Comparison of ENCODE assay signal across 7 cellular contexts in genomic region chr6:15246217-15247211, GRCh38. TPM values are rescaled to one million over a fixed set of nuclear protein-coding genes. Genes with fewer than 3 reads are reported as not detected.
DNase-seq lines count a peak whose midpoint lies in the region; ATAC-seq and TF ChIP-seq lines count a peak whose summit lies in the region.

No MANE protein-coding gene starts in this region.

- H3K4me3 ChIP-seq in GM23248 (peak overlapping the region; percentile 99), OCI-LY7 (ENCODE audit: low read depth, low read length, poor library complexity, severe bottlenecking) (peak overlapping the region; percentile 80), mononuclear cell (ENCODE audit: low read length) (peak overlapping the region; percentile 97), aorta (ENCODE audit: low read length in 2 of 2) (peak overlapping the region; percentile 59 to 100)

- TF ChIP-seq CTCF in OCI-LY7 (conservative IDR thresholded peaks at IDR 0.05; ENCODE audit: low read length) (no peak), GM13976 (IDR thresholded peaks at IDR 0.05; ENCODE audit: borderline replicate concordance, control extremely low read depth, extremely low read depth, insufficient read depth, missing control alignments) (no peak)

- CTCF ChIA-PET in OCI-LY7 (lab: Charles Lee; ENCODE audit: unreplicated experiment), result no interaction called here

- H3K27ac ChIP-seq in GM23248, result peak overlapping the region; percentile 91
- H3K27ac ChIP-seq in OCI-LY7 (ENCODE audit: low read depth, low read length, poor library complexity, severe bottlenecking), result peak overlapping the region; percentile 5
- H3K27ac ChIP-seq in caudate nucleus (ENCODE audit: low read depth, low read length), result peak overlapping the region; percentile 96
- no peak overlapping the region for H3K27ac ChIP-seq in aorta (ENCODE audit: low read depth in 1 of 2, low read length in 2 of 2)

- H2AFZ ChIP-seq in GM23248, result peak overlapping the region; percentile 36
- peak overlapping the region; percentile 64; the same call in 1 of the 2 replicates for H2AFZ ChIP-seq in OCI-LY7 (ENCODE audit: low read length)

- DNase-seq in GM23248, result peak; percentile 53
- DNase-seq in OCI-LY7 (ENCODE audit: low spot score), result no peak
- peak in 2 of 61 donors; percentile 5 to 10 for DNase-seq in caudate nucleus (lab: John Stamatoyannopoulos, UW)
- no peak for DNase-seq in aorta
- no peak for DNase-seq in GM13976 (ENCODE audit: low spot score)
- DNase-seq in amniotic stem cell (lab: John Stamatoyannopoulos, UW), result no peak

- H3K9me3 ChIP-seq in GM23248 (ENCODE audit: low read depth), result no peaks in the 10 kb centered on the region
- H3K9me3 ChIP-seq in OCI-LY7 (ENCODE audit: low read length), result no peaks in the 10 kb centered on the region
- H3K9me3 ChIP-seq in mononuclear cell (ENCODE audit: low read depth, low read length), result no peaks in the 10 kb centered on the region
- no peaks in the 10 kb centered on the region for H3K9me3 ChIP-seq in aorta (ENCODE audit: control insufficient read depth, low read length)

- peaks cover 48% of the 10 kb centered on the region for H3K79me2 ChIP-seq in GM23248 (ENCODE audit: insufficient read depth)
- peaks cover 43% of the 10 kb centered on the region; the same call in 1 of the 2 replicates for H3K79me2 ChIP-seq in OCI-LY7 (ENCODE audit: insufficient read depth, low read depth, low read length)

- peaks cover 42% of the 10 kb centered on the region for H3F3A ChIP-seq in GM23248 (ENCODE audit: insufficient read depth)

- H3K4me1 ChIP-seq in GM23248 (ENCODE audit: insufficient read depth), result peaks cover 13% of the 10 kb centered on the region
- peaks cover 36% of the 10 kb centered on the region for H3K4me1 ChIP-seq in OCI-LY7 (ENCODE audit: insufficient read depth, low read length, poor library complexity, severe bottlenecking)
- peaks cover 45% of the 10 kb centered on the region for H3K4me1 ChIP-seq in mononuclear cell (ENCODE audit: insufficient read depth, low read length)
- H3K4me1 ChIP-seq in aorta (ENCODE audit: control insufficient read depth in 1 of 2, insufficient read depth in 2 of 2, low read length in 2 of 2), result no peaks in the 10 kb centered on the region

- intact Hi-C loops in OCI-LY7 (cut with micrococcal nuclease; ENCODE audit: unreplicated experiment), result loop anchor here (5.0 kb wide), 5 partner anchors 411 to 1119 kb away; no protein-coding TSS in a partner anchor
- intact Hi-C loops in aorta (cut with DNase I), result loop anchor here in 1 of 2 donors (5.0 to 10.0 kb wide), 2 partner anchors 196 to 228 kb away; no protein-coding TSS in a partner anchor

- H3K36me3 ChIP-seq in GM23248 (ENCODE audit: low read depth) (no peaks in the 10 kb centered on the region), OCI-LY7 (ENCODE audit: insufficient read depth, low read length) (no peaks in the 10 kb centered on the region), aorta (ENCODE audit: control insufficient read depth in 1 of 2, insufficient read depth in 2 of 2, low read length in 1 of 2) (no peaks in the 10 kb centered on the region)

- H3K9ac ChIP-seq in GM23248, result peak overlapping the region; percentile 98

- ATAC-seq in aorta (ENCODE audit: low FRiP score), result no peak

- POLR2A ChIA-PET in OCI-LY7 (lab: Charles Lee), result interaction anchor here (1.0 to 1.3 kb wide), 5 partner anchors 22 to 142 kb away, joined by 3 to 10 read pairs (median 5); no protein-coding TSS in a partner anchor

- BruUV-seq in OCI-LY7 (replicated peaks; lab: Mats Ljungman, UMichigan), result TSS peak; percentile 38

- H3K27me3 ChIP-seq in GM23248 (replicated peaks; ENCODE audit: insufficient read depth), result no peaks in the 10 kb centered on the region
- H3K27me3 ChIP-seq in mononuclear cell (ENCODE audit: insufficient read depth, low read length), result no peaks in the 10 kb centered on the region
- no peaks in the 10 kb centered on the region for H3K27me3 ChIP-seq in aorta (ENCODE audit: control insufficient read depth in 1 of 2, insufficient read depth in 2 of 2, low read length in 1 of 2)

- H3K4me2 ChIP-seq in GM23248 (ENCODE audit: unreplicated experiment) (peak overlapping the region; percentile 91), OCI-LY7 (ENCODE audit: low read length) (peak overlapping the region; percentile 97)

- H3K9me2 ChIP-seq in GM23248 (ENCODE audit: insufficient read depth) (no peaks in the 10 kb centered on the region), OCI-LY7 (ENCODE audit: insufficient read depth, low read length) (no peaks in the 10 kb centered on the region)

- H4K20me1 ChIP-seq in GM23248 (ENCODE audit: insufficient read depth) (no peaks in the 10 kb centered on the region), OCI-LY7 (ENCODE audit: insufficient read depth, low read length) (peaks cover 24% of the 10 kb centered on the region; the same call in 1 of the 2 replicates)

- 0 to 1% methylated on average over 24 of the region's 24 CpGs for WGBS in GM23248 (ENCODE audit: low coverage in 1 of 2, low lambda C conversion rate in 2 of 2, missing lambda C conversion rate in 2 of 2), 2 experiments
- whole genome bisulfite sequencing in aorta, 2 donors, result 0% methylated on average over 24 of the region's 24 CpGs

- in situ Hi-C loops in GM23248 (cut with MboI) (no loop called here), GM13976 (cut with MboI; ENCODE audit: low sequenced_read_pairs, unreplicated experiment) (no loop called here)

RNA-seq across cellular contexts. Expression of gene JARID2, which starts 0.6 kb away (rescaled TPM):
- 9.1 and 9.3 TPM in 2 replicates for total RNA-seq in GM23248 (2014; rRNA removed; shearing (Covaris generic))
- polyA plus RNA-seq in GM23248 (2016; fragmentation: Nextera tagmentation; extraction: Ambion mirVana) (3.9 and 4.7 TPM in 2 replicates), aorta (1 to 10 TPM in 1 of 2 donors, under 1 TPM in 1; 0.88 to 3.1 TPM)
- total RNA-seq in OCI-LY7 (2014; rRNA removed; shearing (Covaris generic)), result 18.4 and 19.0 TPM in 2 replicates
- total RNA-seq in OCI-LY7 (2022) (19.5 and 21.0 TPM in 2 replicates), mononuclear cell (74.8 TPM), aorta (10 to 100 TPM; 11.0 to 13.0 TPM)

Comparison
In these comparisons a context has a peak if more than half of its experiments do, and no peak if none do; other contexts are left out.
1. H3K27ac ChIP-seq: peak in GM23248 (single experiment), OCI-LY7 (single experiment) and caudate nucleus (single experiment); none in aorta (0 of 2).
2. Peak in every context shown above with its lines, with median percentiles within 50 percentile points of each other: H3K4me3 ChIP-seq.